ENCODE assay signal across 1 cellular context in the genomic region with DNA sequence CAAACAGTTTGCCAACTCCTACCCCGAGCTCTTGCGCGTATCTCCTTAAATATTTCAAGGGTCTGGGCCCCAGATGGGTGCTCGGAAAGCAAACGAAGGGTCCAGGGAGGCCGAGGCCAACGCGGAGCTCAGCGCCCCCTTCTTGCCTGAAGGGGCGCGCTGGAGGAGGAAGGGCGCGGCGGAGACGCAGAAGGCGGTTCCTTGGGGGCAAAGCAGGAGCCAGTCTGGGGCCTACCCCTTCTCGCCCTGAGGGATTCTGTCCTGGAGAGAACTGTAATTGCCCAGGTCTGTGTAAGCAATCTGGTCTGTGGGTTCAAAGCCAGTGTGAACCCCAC.
TF ChIP-seq lines count a peak whose summit lies in the region.

No MANE protein-coding gene starts in this region.

TF ChIP-seq in SK-N-SH, 30 proteins besides CTCF, POLR2A, EP300 and RAD21 (continued from another document):
- TF ChIP-seq, protein P1, sequence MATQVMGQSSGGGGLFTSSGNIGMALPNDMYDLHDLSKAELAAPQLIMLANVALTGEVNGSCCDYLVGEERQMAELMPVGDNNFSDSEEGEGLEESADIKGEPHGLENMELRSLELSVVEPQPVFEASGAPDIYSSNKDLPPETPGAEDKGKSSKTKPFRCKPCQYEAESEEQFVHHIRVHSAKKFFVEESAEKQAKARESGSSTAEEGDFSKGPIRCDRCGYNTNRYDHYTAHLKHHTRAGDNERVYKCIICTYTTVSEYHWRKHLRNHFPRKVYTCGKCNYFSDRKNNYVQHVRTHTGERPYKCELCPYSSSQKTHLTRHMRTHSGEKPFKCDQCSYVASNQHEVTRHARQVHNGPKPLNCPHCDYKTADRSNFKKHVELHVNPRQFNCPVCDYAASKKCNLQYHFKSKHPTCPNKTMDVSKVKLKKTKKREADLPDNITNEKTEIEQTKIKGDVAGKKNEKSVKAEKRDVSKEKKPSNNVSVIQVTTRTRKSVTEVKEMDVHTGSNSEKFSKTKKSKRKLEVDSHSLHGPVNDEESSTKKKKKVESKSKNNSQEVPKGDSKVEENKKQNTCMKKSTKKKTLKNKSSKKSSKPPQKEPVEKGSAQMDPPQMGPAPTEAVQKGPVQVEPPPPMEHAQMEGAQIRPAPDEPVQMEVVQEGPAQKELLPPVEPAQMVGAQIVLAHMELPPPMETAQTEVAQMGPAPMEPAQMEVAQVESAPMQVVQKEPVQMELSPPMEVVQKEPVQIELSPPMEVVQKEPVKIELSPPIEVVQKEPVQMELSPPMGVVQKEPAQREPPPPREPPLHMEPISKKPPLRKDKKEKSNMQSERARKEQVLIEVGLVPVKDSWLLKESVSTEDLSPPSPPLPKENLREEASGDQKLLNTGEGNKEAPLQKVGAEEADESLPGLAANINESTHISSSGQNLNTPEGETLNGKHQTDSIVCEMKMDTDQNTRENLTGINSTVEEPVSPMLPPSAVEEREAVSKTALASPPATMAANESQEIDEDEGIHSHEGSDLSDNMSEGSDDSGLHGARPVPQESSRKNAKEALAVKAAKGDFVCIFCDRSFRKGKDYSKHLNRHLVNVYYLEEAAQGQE (IDR thresholded peaks at IDR 0.05; ENCODE audit: low read depth, low read length): no peak
- TF ChIP-seq SIN3A (IDR thresholded peaks at IDR 0.05; ENCODE audit: borderline replicate concordance, low read depth, low read length) (no peak), FOXM1 (IDR thresholded peaks at IDR 0.05; ENCODE audit: low read depth) (no peak), MAX (IDR thresholded peaks at IDR 0.05; ENCODE audit: low read depth) (no peak), RFX5 (IDR thresholded peaks at IDR 0.05; ENCODE audit: low read length) (no peak), GATA2 (CRISPR knock-in tag; IDR thresholded peaks at IDR 0.05) (no peak), TCF12 (IDR thresholded peaks at IDR 0.05) (no peak), FOXJ3 (CRISPR knock-in tag; IDR thresholded peaks at IDR 0.05) (no peak), MXI1 (IDR thresholded peaks at IDR 0.05; ENCODE audit: low read depth, low read length) (no peak), NRF1 (IDR thresholded peaks at IDR 0.05; ENCODE audit: low read depth, low read length) (no peak), POLR2AphosphoS5 (IDR thresholded peaks at IDR 0.05; ENCODE audit: low read depth, low read length) (no peak), NFIC (IDR thresholded peaks at IDR 0.05; ENCODE audit: borderline replicate concordance) (no peak), TEAD4 (IDR thresholded peaks at IDR 0.05; ENCODE audit: borderline replicate concordance, insufficient read depth) (no peak), CHD2 (IDR thresholded peaks at IDR 0.05; ENCODE audit: low read length, partially characterized antibody) (no peak), ZBTB33 (IDR thresholded peaks at IDR 0.05; ENCODE audit: borderline replicate concordance, low read depth) (no peak)
